In genomic region chr14:22598896-22599244, GRCh38 we compare ENCODE assay signal across 8 cellular contexts. TPM values are rescaled to one million over a fixed set of nuclear protein-coding genes. Genes with fewer than 3 reads are reported as not detected.
DNase-seq lines count a peak whose midpoint lies in the region; ATAC-seq and TF ChIP-seq lines count a peak whose summit lies in the region.

No MANE protein-coding gene starts in this region.

- H3K27me3 ChIP-seq in Peyer's patch, result no peaks in the 10 kb centered on the region

- peaks cover 0 to 23% (median 0%) of the 10 kb centered on the region in 3 donors for H3K36me3 ChIP-seq in Peyer's patch

- DNase-seq in NCI-H1092 treated with DMSO at 0.1 percent for 48 hours (lab: John Stamatoyannopoulos, UW) (peak; percentile 29), NCI-H1092 (lab: John Stamatoyannopoulos, UW) (no peak), HFF-Myc (ENCODE audit: extremely low read depth, low read depth) (no peak), Peyer's patch (peak in 1 of 3 donors; percentile 74), caudate nucleus (lab: John Stamatoyannopoulos, UW) (peak in 8 of 61 donors; percentile 9 to 44 (median 18)), kidney tubule cell (ENCODE audit: low spot score) (peak; percentile 60)
- peak; percentile 40 for DNase-seq in stimulated activated CD4-positive, alpha-beta T cell treated with anti-CD3 and anti-CD28 coated beads, Interleukin-2, amount 100 ng/mL, for 4 hours (ENCODE audit: low read depth)

- ATAC-seq in HG03095 (IDR thresholded peaks at IDR 0.05; ENCODE audit: unreplicated experiment), result no peak

- H3K9me3 ChIP-seq in Peyer's patch, result no peaks in the 10 kb centered on the region

- no peak for TF ChIP-seq POLR2A in Peyer's patch (IDR thresholded peaks at IDR 0.05)

- H3K4me3 ChIP-seq in HFF-Myc (replicated peaks; ENCODE audit: low read depth, low read length) (peak overlapping the region; percentile 72), Peyer's patch (peak overlapping the region; percentile 59 to 91 (median 78))

- peak overlapping the region; percentile 76 to 90 (median 86) for H3K27ac ChIP-seq in Peyer's patch
- H3K27ac ChIP-seq in caudate nucleus (ENCODE audit: low read depth, low read length), result peak overlapping the region; percentile 67

- TF ChIP-seq CTCF in HFF-Myc (IDR thresholded peaks at IDR 0.05; ENCODE audit: low read depth, low read length, missing control alignments), result no peak
- peak in 3 of 6 experiments; percentile 37 to 64 (median 44) for TF ChIP-seq CTCF in Peyer's patch (IDR thresholded peaks at IDR 0.05)

- peaks cover 0 to 10% (median 2%) of the 10 kb centered on the region in 4 donors for H3K4me1 ChIP-seq in Peyer's patch

RNA-seq across cellular contexts. Expression of gene ABHD4, which starts 0.8 kb away (rescaled TPM):
- total RNA-seq in Peyer's patch, result 10 to 100 TPM; 28.1 to 51.4 (median 42.8) TPM

RNA-seq across cellular contexts. Expression of gene DAD1, which starts 9.8 kb away (rescaled TPM):
- 100 to 1,000 TPM in 2 of 4 donors, 10 to 100 TPM in 2; 52.0 to 173 (median 123) TPM for total RNA-seq in Peyer's patch

RNA-seq across cellular contexts. Expression of gene OR6J1, which starts 45.3 kb away (rescaled TPM):
- total RNA-seq in Peyer's patch, result under 1 TPM in 1 of 4 donors, not detected in 3; 0.18 TPM

Comparison
In these comparisons a context has a peak if more than half of its experiments do, and no peak if none do; other contexts are left out.
1. DNase-seq: peak in NCI-H1092 treated with DMSO at 0.1 percent for 48 hours (single experiment), kidney tubule cell (single experiment) and stimulated activated CD4-positive, alpha-beta T cell treated with anti-CD3 and anti-CD28 coated beads, Interleukin-2, amount 100 ng/mL, for 4 hours (single experiment); none in NCI-H1092 (single experiment) and HFF-Myc (single experiment).